16 cellular contexts compared by ENCODE assay signal in the genomic region with DNA sequence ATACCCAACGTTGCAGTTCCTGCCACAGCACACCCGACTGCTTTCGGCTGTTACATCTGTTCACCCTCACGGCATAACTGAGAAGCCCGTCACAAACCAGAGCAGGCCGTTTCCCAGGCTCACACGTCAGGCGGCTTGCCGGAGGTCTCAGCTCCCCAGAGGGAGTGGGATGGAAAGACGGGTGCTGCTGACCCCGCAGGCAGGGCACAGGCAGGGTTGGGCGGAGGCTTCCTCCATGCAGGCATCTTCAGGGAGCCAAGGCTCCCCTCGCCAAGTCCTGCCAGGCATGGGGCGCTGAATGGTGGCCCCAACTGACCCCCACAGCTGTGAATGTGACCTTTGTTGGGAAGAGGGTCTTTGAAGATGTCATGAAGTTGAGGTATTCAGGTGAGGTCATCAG.
"Had no signal": no experiment of that assay in that cellular context is flagged by ENCODE, and none has a peak within 500 bp of the region (broad histone marks: within the 10 kb centered on the region; RNA-seq: fewer than 3 reads in every experiment).

No MANE protein-coding gene starts in this region.

- H3K36me3 ChIP-seq: right lobe of liver had no signal

- H3K27me3 ChIP-seq: brain microvascular endothelial cell, foreskin keratinocyte, right lobe of liver, stomach, testis had no signal

- ATAC-seq: activated CD4-positive, CD25-positive, alpha-beta regulatory T cell treated with anti-CD3 and anti-CD28 coated beads, Interleukin-2, amount 50 U/mL, for 24 hours; foreskin keratinocyte; right lobe of liver had no signal

- H3K9me3 ChIP-seq: right lobe of liver, stomach, testis had no signal

- H3K27ac ChIP-seq: brain microvascular endothelial cell, foreskin keratinocyte, right lobe of liver, stomach, testis had no signal

- H3K4me3 ChIP-seq: right lobe of liver, stomach, testis had no signal

- H3K4me1 ChIP-seq: foreskin keratinocyte had no signal

- DNase-seq: activated CD4-positive, alpha-beta T cell treated with anti-CD3 and anti-CD28 coated beads, Interleukin-2, amount 50 U/mL, for 1 hour; activated naive CD8-positive, alpha-beta T cell treated with anti-CD3 and anti-CD28 coated beads for 36 hours; amygdala; cerebellar nuclear complex; effector memory CD4-positive, alpha-beta T cell; foreskin keratinocyte; head of caudate nucleus; mesendoderm; nucleus accumbens; stimulated activated CD4-positive, alpha-beta T cell treated with anti-CD3 and anti-CD28 coated beads, Interleukin-12 subunit alpha, Interleukin-12 subunit beta, amount 100 ng/mL, for 4 hours; stimulated activated CD4-positive, alpha-beta T cell treated with anti-CD3 and anti-CD28 coated beads, Interleukin-2, amount 100 ng/mL, for 24 hours; stomach; testis had no signal
